Comparison of ENCODE assay signal across 11 cellular contexts in genomic region chr12:78446555-78446954, GRCh38.
"Had no signal": no experiment of that assay in that cellular context is flagged by ENCODE, and none has a peak within 500 bp of the region (broad histone marks: within the 10 kb centered on the region; RNA-seq: fewer than 3 reads in every experiment).

No MANE protein-coding gene starts in this region.

- ATAC-seq: HCT116 had no signal

- FAIRE-seq: H1, H54 had no signal

- H3K4me2 ChIP-seq: GM23338 had no signal

- H3K4me3 ChIP-seq: GM23248, GM23338, HAP-1 had no signal

- DNase-seq: GM23248, GOT3, H7, H9, HCEC 1CT, HFFc6 had no signal

- H3K9me3 ChIP-seq: HAP-1 had no signal

- H3K27ac ChIP-seq: GM23248 had no signal

- H3K36me3 ChIP-seq: HAP-1 had no signal

- H3K9ac ChIP-seq: GM23248 had no signal

- H2AFZ ChIP-seq: GM23248, GM23338 had no signal
